Comparison of ENCODE assay signal across 30 cellular contexts in genomic region chr12:50728417-50728816, GRCh38.
"Had no signal": no experiment of that assay in that cellular context is flagged by ENCODE, and none has a peak within 500 bp of the region (broad histone marks: within the 10 kb centered on the region; RNA-seq: fewer than 3 reads in every experiment).

No MANE protein-coding gene starts in this region.

- H3K4me3 Mint-ChIP-seq: activated B cell treated with CpG ODN at 0.5 μM for 24 hours; activated CD8-positive, alpha-beta memory T cell treated with anti-CD3 and anti-CD28 coated beads, Interleukin-2, amount 10 ng/mL, durations not matched to agents 7 days and 5 days; activated CD8-positive, alpha-beta T cell treated with anti-CD3 and anti-CD28 coated beads, Interleukin-2, amount 10 ng/mL, durations not matched to agents 7 days and 5 days; activated T-cell treated with anti-CD3 and anti-CD28 coated beads, Interleukin-2, amount 50 U/mL, for 72 hours; endodermal cell; nephron progenitor cell; stimulated activated memory B cell treated with anti-CD40 and anti-IgM and Interleukin-4, amounts not matched to agents 10 μg/mL and 1 μg/mL and 100 μg/mL, for 72 hours; T-helper 1 cell treated with Interleukin-12 subunit alpha and Interleukin-12 subunit beta and Interleukin-4 antibody, amounts not matched to agents 30 μg/mL and 1 μg/mL, for 36 hours had no signal

- DNase-seq: activated B cell treated with CpG ODN at 0.5 μM for 24 hours; activated CD8-positive, alpha-beta memory T cell treated with anti-CD3 and anti-CD28 coated beads, Interleukin-2, amount 10 ng/mL, durations not matched to agents 7 days and 5 days; activated CD8-positive, alpha-beta T cell treated with anti-CD3 and anti-CD28 coated beads, Interleukin-2, amount 10 ng/mL, durations not matched to agents 7 days and 5 days; activated naive CD4-positive, alpha-beta T cell; activated T-cell treated with anti-CD3 and anti-CD28 coated beads, Interleukin-2, amount 50 U/mL, for 72 hours; anterior cingulate cortex; cortex of kidney; endodermal cell; foreskin keratinocyte; heart right ventricle; kidney glomerular epithelial cell; left ventricle myocardium inferior; mucosa of descending colon; nephron progenitor cell; ovary; retina; sigmoid colon; small intestine; stimulated activated CD4-positive, alpha-beta T cell treated with anti-CD3 and anti-CD28 coated beads, Interleukin-4, amount 100 ng/mL, for 24 hours; stomach; SW 1271; T1000; thyroid gland; upper lobe of left lung had no signal

- H3K27me3 Mint-ChIP-seq: activated B cell treated with CpG ODN at 0.5 μM for 24 hours; activated CD8-positive, alpha-beta memory T cell treated with anti-CD3 and anti-CD28 coated beads, Interleukin-2, amount 10 ng/mL, durations not matched to agents 7 days and 5 days; stimulated activated memory B cell treated with anti-CD40 and anti-IgM and Interleukin-4, amounts not matched to agents 10 μg/mL and 1 μg/mL and 100 μg/mL, for 72 hours had no signal

- H3K36me3 ChIP-seq: ovary had no signal

- H3K4me1 Mint-ChIP-seq: activated B cell treated with CpG ODN at 0.5 μM for 24 hours; activated CD8-positive, alpha-beta memory T cell treated with anti-CD3 and anti-CD28 coated beads, Interleukin-2, amount 10 ng/mL, durations not matched to agents 7 days and 5 days; endodermal cell; nephron progenitor cell; stimulated activated memory B cell treated with anti-CD40 and anti-IgM and Interleukin-4, amounts not matched to agents 10 μg/mL and 1 μg/mL and 100 μg/mL, for 72 hours had no signal

- H3K9me3 ChIP-seq: esophagus muscularis mucosa, heart right ventricle, left ventricle myocardium inferior, mucosa of descending colon, ovary, prostate gland, sigmoid colon, stomach, thyroid gland, upper lobe of left lung had no signal

- H3K4me1 ChIP-seq: foreskin keratinocyte, thyroid gland, upper lobe of left lung had no signal

- ATAC-seq: activated CD8-positive, alpha-beta memory T cell treated with anti-CD3 and anti-CD28 coated beads, Interleukin-2, amount 10 ng/mL, durations not matched to agents 7 days and 5 days; activated CD8-positive, alpha-beta T cell treated with anti-CD3 and anti-CD28 coated beads, Interleukin-2, amount 10 ng/mL, durations not matched to agents 7 days and 5 days; activated naive CD4-positive, alpha-beta T cell treated with anti-CD3 and anti-CD28 coated beads, Interleukin-2, amount 50 U/mL, for 72 hours; activated T-cell treated with anti-CD3 and anti-CD28 coated beads, Interleukin-2, amount 50 U/mL, for 72 hours; foreskin keratinocyte; heart right ventricle; mucosa of descending colon; stimulated activated memory B cell treated with anti-CD40 and anti-IgM and Interleukin-4, amounts not matched to agents 10 μg/mL and 1 μg/mL and 100 μg/mL, for 72 hours had no signal

- H3K27ac ChIP-seq: esophagus muscularis mucosa, foreskin keratinocyte, left ventricle myocardium inferior, ovary, prostate gland, sigmoid colon, stomach, thyroid gland, upper lobe of left lung had no signal

- H3K4me3 ChIP-seq: esophagus muscularis mucosa, heart right ventricle, left ventricle myocardium inferior, lung, mucosa of descending colon, ovary, prostate gland, sigmoid colon, stomach, thyroid gland, upper lobe of left lung had no signal

- H3K27me3 ChIP-seq: esophagus muscularis mucosa, foreskin keratinocyte, heart right ventricle, ovary, sigmoid colon, stomach, thyroid gland, upper lobe of left lung had no signal

- H3K27ac Mint-ChIP-seq: activated B cell treated with CpG ODN at 0.5 μM for 24 hours; activated CD8-positive, alpha-beta memory T cell treated with anti-CD3 and anti-CD28 coated beads, Interleukin-2, amount 10 ng/mL, durations not matched to agents 7 days and 5 days; activated CD8-positive, alpha-beta T cell treated with anti-CD3 and anti-CD28 coated beads, Interleukin-2, amount 10 ng/mL, durations not matched to agents 7 days and 5 days; activated T-cell treated with anti-CD3 and anti-CD28 coated beads, Interleukin-2, amount 50 U/mL, for 72 hours; endodermal cell; nephron progenitor cell; stimulated activated memory B cell treated with anti-CD40 and anti-IgM and Interleukin-4, amounts not matched to agents 10 μg/mL and 1 μg/mL and 100 μg/mL, for 72 hours; T-helper 1 cell treated with Interleukin-12 subunit alpha and Interleukin-12 subunit beta and Interleukin-4 antibody, amounts not matched to agents 30 μg/mL and 1 μg/mL, for 36 hours had no signal

- H3K9me3 Mint-ChIP-seq: activated B cell treated with CpG ODN at 0.5 μM for 24 hours; activated naive CD4-positive, alpha-beta T cell treated with anti-CD3 and anti-CD28 coated beads, Interleukin-2, amount 50 U/mL, for 72 hours; activated T-cell treated with anti-CD3 and anti-CD28 coated beads, Interleukin-2, amount 50 U/mL, for 72 hours; endodermal cell; nephron progenitor cell; stimulated activated memory B cell treated with anti-CD40 and anti-IgM and Interleukin-4, amounts not matched to agents 10 μg/mL and 1 μg/mL and 100 μg/mL, for 72 hours; T-helper 1 cell treated with Interleukin-12 subunit alpha and Interleukin-12 subunit beta and Interleukin-4 antibody, amounts not matched to agents 30 μg/mL and 1 μg/mL, for 36 hours had no signal
